Comparison of ENCODE assay signal across 18 cellular contexts in genomic region chr10:99760321-99760720, GRCh38.
"Had no signal": no experiment of that assay in that cellular context is flagged by ENCODE, and none has a peak within 500 bp of the region (broad histone marks: within the 10 kb centered on the region; RNA-seq: fewer than 3 reads in every experiment).

No MANE protein-coding gene starts in this region.

- H3K4me3 ChIP-seq: colonic mucosa, left lung, lung, ovary, thyroid gland had no signal

- H3K9me3 ChIP-seq: colonic mucosa, left lung, neutrophil, ovary, thyroid gland had no signal

- H3K36me3 ChIP-seq: colonic mucosa, ovary had no signal

- DNase-seq: activated naive CD4-positive, alpha-beta T cell; activated T-cell treated with anti-CD3 and anti-CD28 coated beads, Interleukin-2, amount 50 U/mL, for 4 hours; colonic mucosa; erythroblast; foreskin melanocyte; kidney glomerular epithelial cell; left lung; naive thymus-derived CD8-positive, alpha-beta T cell; ovary; right cardiac atrium; stimulated activated CD4-positive, alpha-beta T cell treated with anti-CD3 and anti-CD28 coated beads, Interleukin-12 subunit alpha, Interleukin-12 subunit beta, amount 100 ng/mL, for 4 hours; stimulated activated CD4-positive, alpha-beta T cell treated with anti-CD3 and anti-CD28 coated beads, Interleukin-1b, Interleukin-23, amount 100 ng/mL, for 48 hours; substantia nigra; T1000; thyroid gland had no signal

- H3K27ac ChIP-seq: colonic mucosa, left lung, neutrophil, ovary, thyroid gland had no signal

- H3K4me1 ChIP-seq: colonic mucosa, thyroid gland had no signal

- H3K27me3 ChIP-seq: colonic mucosa, left lung, neutrophil, ovary, thyroid gland had no signal

- ATAC-seq: activated T-cell treated with anti-CD3 and anti-CD28 coated beads, Interleukin-2, amount 50 U/mL, for 4 hours; left lung; naive thymus-derived CD8-positive, alpha-beta T cell; right cardiac atrium; WTC11 had no signal
